ENCODE assay signal across 12 cellular contexts in the genomic region with DNA sequence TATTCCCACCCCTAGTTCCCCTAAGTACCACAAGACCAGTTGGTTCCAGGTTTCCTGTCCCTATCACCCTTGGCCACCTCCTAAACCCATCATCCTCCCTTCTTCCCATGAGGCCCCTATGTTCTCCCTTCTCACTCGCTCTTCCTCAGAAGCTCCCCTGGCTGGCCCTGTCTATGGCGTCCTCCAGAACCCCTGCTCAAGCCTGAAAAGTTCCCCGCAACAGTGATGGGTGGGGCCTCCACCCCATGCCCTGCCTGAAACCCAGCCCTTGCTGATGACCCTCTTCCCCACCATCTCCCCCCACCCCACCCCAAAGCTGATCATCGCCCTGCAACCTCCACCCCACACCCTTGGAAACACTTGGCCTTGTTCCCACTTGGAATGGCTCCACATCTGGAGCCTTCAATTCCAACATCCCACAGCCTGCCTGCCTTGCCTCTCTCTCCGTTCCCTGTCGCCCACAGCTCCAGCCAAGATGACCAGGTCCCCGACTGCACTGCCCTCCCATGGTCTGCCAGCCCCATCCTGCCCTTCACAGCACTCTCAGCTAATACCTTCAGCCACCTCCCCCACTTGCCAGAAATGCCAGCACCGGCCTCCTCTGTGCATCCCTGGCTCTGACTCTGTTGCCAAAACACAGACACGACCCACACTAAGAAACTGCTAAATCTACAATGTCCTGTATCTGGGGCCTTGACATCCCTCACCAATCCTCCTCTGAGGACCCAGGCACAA. TPM values are rescaled to one million over a fixed set of nuclear protein-coding genes. Genes with fewer than 3 reads are reported as not detected.
DNase-seq lines count a peak whose midpoint lies in the region; ATAC-seq, FAIRE-seq and TF ChIP-seq lines count a peak whose summit lies in the region.
"Had no signal": no experiment of that assay in that cellular context is flagged by ENCODE, and none has a peak within 500 bp of the region (broad histone marks: within the 10 kb centered on the region; RNA-seq: fewer than 3 reads in every experiment).

No MANE protein-coding gene starts in this region.

- no peak for FAIRE-seq in frontal cortex (lab: Jason Lieb, UNC)

- DNase-seq in right cardiac atrium = no peak
- DNase-seq in Right ventricle myocardium superior = no peak
- DNase-seq in body of pancreas = peak; percentile 47 to 67 (median 61)
- DNase-seq in upper lobe of left lung = no peak
- DNase-seq in A172 (ENCODE audit: low spot score) = no peak
- DNase-seq in frontal cortex (ENCODE audit: low spot score in 2 of 2) = no peak
- DNase-seq: activated CD4-positive, CD25-positive, alpha-beta regulatory T cell; MM.1S; SIG-M5 had no signal

- H3K27ac ChIP-seq in right cardiac atrium (ENCODE audit: low read length) (no peak overlapping the region), body of pancreas (peak overlapping the region; percentile 77 to 87 (median 82)), upper lobe of left lung (peak overlapping the region; percentile 3 to 51 (median 38))

- TF ChIP-seq CTCF in body of pancreas (IDR thresholded peaks at IDR 0.05) = no peak
- TF ChIP-seq CTCF in upper lobe of left lung (IDR thresholded peaks at IDR 0.05) = no peak

- H3K9me3 ChIP-seq in right cardiac atrium (ENCODE audit: control insufficient read depth, low read length) (no peaks in the 10 kb centered on the region), body of pancreas (no peaks in the 10 kb centered on the region), mucosa of stomach (ENCODE audit: control insufficient read depth, low read length) (no peaks in the 10 kb centered on the region), upper lobe of left lung (no peaks in the 10 kb centered on the region)

- intact Hi-C loops in right cardiac atrium (cut with DNase I) (no loop called here), Right ventricle myocardium superior (cut with DNase I) (no loop called here), body of pancreas (cut with DNase I) (no loop called here)

- H3K36me3 ChIP-seq in body of pancreas (replicated peaks in 1 of 2; ENCODE audit: insufficient read depth in 1 of 2, low read depth in 2 of 2) (peaks cover 0 to 25% of the 10 kb centered on the region in 2 donors), mucosa of stomach (ENCODE audit: control insufficient read depth, insufficient read depth, low read length) (peaks cover 56% of the 10 kb centered on the region), upper lobe of left lung (peaks cover 8 to 96% (median 63%) of the 10 kb centered on the region in 4 donors)

- no peaks in the 10 kb centered on the region for H3K27me3 ChIP-seq in right cardiac atrium (ENCODE audit: control insufficient read depth, insufficient read depth)
- H3K27me3 ChIP-seq in body of pancreas = no peaks in the 10 kb centered on the region
- H3K27me3 ChIP-seq in mucosa of stomach (ENCODE audit: control insufficient read depth, insufficient read depth, low read length) = no peaks in the 10 kb centered on the region
- no peaks in the 10 kb centered on the region for H3K27me3 ChIP-seq in upper lobe of left lung

- ATAC-seq in right cardiac atrium (peak; percentile 8 to 14), Right ventricle myocardium superior (ENCODE audit: poor library complexity) (no peak), body of pancreas (no peak), upper lobe of left lung (ENCODE audit: low FRiP score in 2 of 2) (no peak), HG03108 (IDR thresholded peaks at IDR 0.05; ENCODE audit: unreplicated experiment) (no peak)

- H3K9ac ChIP-seq in mucosa of stomach (ENCODE audit: low read length) = peak overlapping the region; percentile 23

- H3K4me1 ChIP-seq in right cardiac atrium (ENCODE audit: control insufficient read depth, insufficient read depth, low read length) (no peaks in the 10 kb centered on the region), body of pancreas (peaks cover 52% of the 10 kb centered on the region), mucosa of stomach (ENCODE audit: control insufficient read depth, insufficient read depth, low read length) (peaks cover 79% of the 10 kb centered on the region), upper lobe of left lung (peaks cover 0 to 11% (median 6%) of the 10 kb centered on the region in 4 donors)

- TF ChIP-seq POLR2A in body of pancreas (IDR thresholded peaks at IDR 0.05) (no peak), upper lobe of left lung (IDR thresholded peaks at IDR 0.05) (no peak)

- TF ChIP-seq EP300 in upper lobe of left lung (IDR thresholded peaks at IDR 0.05) = no peak

- WGBS in right cardiac atrium = 65% methylated on average over 9 of the region's 9 CpGs
- WGBS in body of pancreas, 2 donors = 30 to 36% methylated on average over 9 of the region's 9 CpGs
- 65 to 73% methylated on average over 9 of the region's 9 CpGs for WGBS in upper lobe of left lung, 2 donors

- H3K4me3 ChIP-seq in right cardiac atrium (ENCODE audit: low read length) = no peak overlapping the region
- no peak overlapping the region for H3K4me3 ChIP-seq in body of pancreas
- no peak overlapping the region for H3K4me3 ChIP-seq in mucosa of stomach (ENCODE audit: low read length)
- no peak overlapping the region for H3K4me3 ChIP-seq in upper lobe of left lung

RNA-seq across cellular contexts. Expression of a gene that starts 10.5 kb away (rescaled TPM):
- total RNA-seq in right cardiac atrium (10 to 100 TPM in 1 of 4 donors, 1 to 10 TPM in 3; 6.4 to 11.1 (median 8.5) TPM), Right ventricle myocardium superior (4.8 TPM), body of pancreas (10 to 100 TPM; 18.2 to 42.2 TPM), upper lobe of left lung (10 to 100 TPM; 10.7 to 44.0 (median 19.3) TPM), frontal cortex (7.3 TPM)
- polyA plus RNA-seq in right cardiac atrium = 5.3 TPM
- 8.2 and 19.1 TPM in 2 replicates for total RNA-seq in A172 (2014; rRNA removed; shearing (Covaris generic))

RNA-seq across cellular contexts. Expression of a gene that starts 20.3 kb away (rescaled TPM):
- total RNA-seq in right cardiac atrium = 10 to 100 TPM; 37.7 to 52.3 (median 46.6) TPM
- polyA plus RNA-seq in right cardiac atrium = 48.0 TPM
- 53.5 TPM for total RNA-seq in Right ventricle myocardium superior
- total RNA-seq in body of pancreas = 10 to 100 TPM in 1 of 2 donors, 1 to 10 TPM in 1; 4.3 to 29.8 TPM
- total RNA-seq in upper lobe of left lung = 10 to 100 TPM; 23.1 to 44.2 (median 28.6) TPM
- total RNA-seq in A172 (2014; rRNA removed; shearing (Covaris generic)) = 41.9 and 58.5 TPM in 2 replicates
- total RNA-seq in frontal cortex = 6.9 TPM

RNA-seq across cellular contexts. Expression of a gene that starts 20.4 kb away (rescaled TPM):
- total RNA-seq in right cardiac atrium (under 1 TPM in 3 of 4 donors, not detected in 1; 0.38 to 0.48 (median 0.43) TPM), Right ventricle myocardium superior (0.19 TPM), body of pancreas (not detected), upper lobe of left lung (10 to 100 TPM in 1 of 6 donors, 1 to 10 TPM in 4, under 1 TPM in 1; 0.49 to 23.5 (median 9.1) TPM), frontal cortex (not detected)
- 0.29 TPM for polyA plus RNA-seq in right cardiac atrium
- 0.62 and 1.6 TPM in 2 replicates for total RNA-seq in A172 (2014; rRNA removed; shearing (Covaris generic))
- total RNA-seq: mononuclear cell had no signal

RNA-seq across cellular contexts. Expression of a gene that starts 30.0 kb away (rescaled TPM):
- total RNA-seq in right cardiac atrium = 10 to 100 TPM; 36.6 to 51.8 (median 40.9) TPM
- polyA plus RNA-seq in right cardiac atrium = 62.3 TPM
- total RNA-seq in Right ventricle myocardium superior = 24.2 TPM
- 10 to 100 TPM; 37.2 to 45.7 TPM for total RNA-seq in body of pancreas
- total RNA-seq in upper lobe of left lung = 10 to 100 TPM; 24.4 to 73.3 (median 34.8) TPM
- 56.8 and 65.4 TPM in 2 replicates for total RNA-seq in A172 (2014; rRNA removed; shearing (Covaris generic))
- 24.1 TPM for total RNA-seq in frontal cortex

RNA-seq across cellular contexts. Expression of a gene that starts 39.9 kb away (rescaled TPM):
- total RNA-seq in right cardiac atrium (1 to 10 TPM in 1 of 4 donors, under 1 TPM in 3; 0.29 to 3.6 (median 0.41) TPM), Right ventricle myocardium superior (0.08 TPM), body of pancreas (under 1 TPM; 0.26 to 0.99 TPM), upper lobe of left lung (1 to 10 TPM in 5 of 6 donors, under 1 TPM in 1; 0.76 to 6.4 (median 2.4) TPM), frontal cortex (not detected)
- polyA plus RNA-seq in right cardiac atrium = 0.34 TPM
- 0.19 and 0.46 TPM in 2 replicates for total RNA-seq in A172 (2014; rRNA removed; shearing (Covaris generic))

Comparison
In these comparisons a context has a peak if more than half of its experiments do, and no peak if none do; other contexts are left out.
1. ATAC-seq: peak in right cardiac atrium (2 of 2); none in Right ventricle myocardium superior (single experiment), body of pancreas (single experiment), upper lobe of left lung (0 of 2) and HG03108 (single experiment).
2. DNase-seq: peak in body of pancreas (4 of 4); none in right cardiac atrium (0 of 3), Right ventricle myocardium superior (single experiment), upper lobe of left lung (0 of 2), A172 (single experiment) and frontal cortex (0 of 2).